22 cellular contexts compared by ENCODE assay signal in genomic region chr12:131274906-131275305, GRCh38.
DNase-seq lines count a peak whose midpoint lies in the region; ATAC-seq and TF ChIP-seq lines count a peak whose summit lies in the region.
"Had no signal": no experiment of that assay in that cellular context is flagged by ENCODE, and none has a peak within 500 bp of the region (broad histone marks: within the 10 kb centered on the region; RNA-seq: fewer than 3 reads in every experiment).

No MANE protein-coding gene starts in this region.

- no peaks in the 10 kb centered on the region for H3K79me2 ChIP-seq in osteoblast (ENCODE audit: insufficient read depth, low read length)

- peak; percentile 12 for DNase-seq in left ventricle myocardium superior
- DNase-seq in left ventricle myocardium inferior = no peak
- peak; percentile 19 for DNase-seq in lower lobe of right lung
- peak; percentile 80 for DNase-seq in osteoblast (ENCODE audit: insufficient read length, low spot score, missing footprints)
- DNase-seq in aorta = peak; percentile 10 to 48
- DNase-seq in HuH-7 (ENCODE audit: low spot score) = no peak
- no peak for DNase-seq in NCI-H1436 treated with DMSO at 0.1 percent for 48 hours (lab: John Stamatoyannopoulos, UW)
- DNase-seq: 8988T; ACHN; AML-193; BE2C; CD4-positive, alpha-beta T cell; DMS 273 treated with DMSO at 0.1 percent for 48 hours; DMS79; EL; GF-D8; H9 had no signal

- H3K36me3 ChIP-seq in left ventricle myocardium inferior = no peaks in the 10 kb centered on the region
- no peaks in the 10 kb centered on the region for H3K36me3 ChIP-seq in lower lobe of right lung
- no peaks in the 10 kb centered on the region for H3K36me3 ChIP-seq in osteoblast (ENCODE audit: insufficient read depth, low read length)
- H3K36me3 ChIP-seq in aorta (ENCODE audit: control insufficient read depth in 1 of 2, insufficient read depth in 2 of 2, low read length in 1 of 2) = no peaks in the 10 kb centered on the region
- H3K36me3 ChIP-seq: BE2C; BLaER1 treated with 17β-estradiol and CSF1 and Interleukin-3, amounts not matched to agents 10 nM and 100 nM had no signal

- H3K4me3 ChIP-seq in left ventricle myocardium inferior (no peak overlapping the region), lower lobe of right lung (no peak overlapping the region), osteoblast (ENCODE audit: insufficient read depth, low read length) (no peak overlapping the region), aorta (ENCODE audit: low read length in 2 of 2) (no peak overlapping the region)
- H3K4me3 ChIP-seq: A549; BLaER1 treated with 17β-estradiol and CSF1 and Interleukin-3, amounts not matched to agents 10 nM and 100 nM; GM23338 had no signal

- TF ChIP-seq CTCF in left ventricle myocardium inferior (IDR thresholded peaks at IDR 0.05; ENCODE audit: borderline replicate concordance) (no peak), lower lobe of right lung (IDR thresholded peaks at IDR 0.05) (no peak), osteoblast (IDR thresholded peaks at IDR 0.05; ENCODE audit: extremely low read depth, low read depth, low read length) (no peak)

- intact Hi-C loops in left ventricle myocardium superior (cut with micrococcal nuclease) = no loop called here
- intact Hi-C loops in left ventricle myocardium inferior (cut with micrococcal nuclease) = no loop called here
- intact Hi-C loops in lower lobe of right lung (cut with DNase I) = no loop called here
- intact Hi-C loops in aorta (cut with DNase I) = no loop called here

- H3K27ac ChIP-seq in left ventricle myocardium inferior (replicated peaks) (no peak overlapping the region), lower lobe of right lung (no peak overlapping the region), osteoblast (ENCODE audit: low read depth, low read length) (no peak overlapping the region), aorta (ENCODE audit: low read depth in 1 of 2, low read length in 2 of 2) (no peak overlapping the region)
- H3K27ac ChIP-seq: BLaER1 treated with 17β-estradiol and CSF1 and Interleukin-3, amounts not matched to agents 10 nM and 100 nM had no signal

- H3K9me3 ChIP-seq in left ventricle myocardium inferior (replicated peaks) (no peaks in the 10 kb centered on the region), lower lobe of right lung (no peaks in the 10 kb centered on the region), osteoblast (ENCODE audit: low read depth, low read length) (no peaks in the 10 kb centered on the region), aorta (ENCODE audit: control insufficient read depth, low read length) (no peaks in the 10 kb centered on the region)
- H3K9me3 ChIP-seq: A549; BE2C; BLaER1 treated with 17β-estradiol and CSF1 and Interleukin-3, amounts not matched to agents 10 nM and 100 nM had no signal

- no peak for ATAC-seq in left ventricle myocardium superior
- no peak for ATAC-seq in lower lobe of right lung
- no peak for ATAC-seq in aorta (ENCODE audit: low FRiP score)
- no peak for ATAC-seq in GM19324 (IDR thresholded peaks at IDR 0.05; ENCODE audit: low FRiP score, unreplicated experiment)
- ATAC-seq: A549, GM23338, HCT116 had no signal

- no peak overlapping the region for H2AFZ ChIP-seq in osteoblast (ENCODE audit: low read length)
- H2AFZ ChIP-seq: GM23338 had no signal

- no peak overlapping the region for H3K4me2 ChIP-seq in osteoblast (ENCODE audit: insufficient read depth, low read length)
- H3K4me2 ChIP-seq: A549; BLaER1 treated with 17β-estradiol and CSF1 and Interleukin-3, amounts not matched to agents 10 nM and 100 nM; GM23338 had no signal

- WGBS in aorta, 2 donors = 46 to 51% methylated on average over 14 of the region's 14 CpGs

- H3K27me3 ChIP-seq in left ventricle myocardium inferior (ENCODE audit: low read depth) (peaks cover 27% of the 10 kb centered on the region), lower lobe of right lung (ENCODE audit: low read depth) (no peaks in the 10 kb centered on the region), osteoblast (ENCODE audit: insufficient read depth, low read length) (no peaks in the 10 kb centered on the region), aorta (ENCODE audit: control insufficient read depth in 1 of 2, insufficient read depth in 2 of 2, low read length in 1 of 2) (no peaks in the 10 kb centered on the region)
- H3K27me3 ChIP-seq: BE2C; BLaER1 treated with 17β-estradiol and CSF1 and Interleukin-3, amounts not matched to agents 10 nM and 100 nM had no signal

- no peaks in the 10 kb centered on the region for H3K4me1 ChIP-seq in left ventricle myocardium inferior
- H3K4me1 ChIP-seq in lower lobe of right lung = no peaks in the 10 kb centered on the region
- H3K4me1 ChIP-seq in osteoblast (ENCODE audit: insufficient read depth, low read length) = no peaks in the 10 kb centered on the region
- H3K4me1 ChIP-seq in aorta (ENCODE audit: control insufficient read depth in 1 of 2, insufficient read depth in 2 of 2, low read length in 2 of 2) = no peaks in the 10 kb centered on the region
- H3K4me1 ChIP-seq: A549 had no signal

- H4K20me1 ChIP-seq in osteoblast (ENCODE audit: insufficient read depth, low read length) = no peaks in the 10 kb centered on the region
- H4K20me1 ChIP-seq: BLaER1 treated with 17β-estradiol and CSF1 and Interleukin-3, amounts not matched to agents 10 nM and 100 nM had no signal

Comparison
In these comparisons a context has a peak if more than half of its experiments do, and no peak if none do; other contexts are left out.
1. DNase-seq: peak in left ventricle myocardium superior (single experiment), lower lobe of right lung (single experiment), osteoblast (single experiment) and aorta (2 of 2); none in left ventricle myocardium inferior (single experiment), HuH-7 (single experiment) and NCI-H1436 treated with DMSO at 0.1 percent for 48 hours (single experiment).